In the genomic region with DNA sequence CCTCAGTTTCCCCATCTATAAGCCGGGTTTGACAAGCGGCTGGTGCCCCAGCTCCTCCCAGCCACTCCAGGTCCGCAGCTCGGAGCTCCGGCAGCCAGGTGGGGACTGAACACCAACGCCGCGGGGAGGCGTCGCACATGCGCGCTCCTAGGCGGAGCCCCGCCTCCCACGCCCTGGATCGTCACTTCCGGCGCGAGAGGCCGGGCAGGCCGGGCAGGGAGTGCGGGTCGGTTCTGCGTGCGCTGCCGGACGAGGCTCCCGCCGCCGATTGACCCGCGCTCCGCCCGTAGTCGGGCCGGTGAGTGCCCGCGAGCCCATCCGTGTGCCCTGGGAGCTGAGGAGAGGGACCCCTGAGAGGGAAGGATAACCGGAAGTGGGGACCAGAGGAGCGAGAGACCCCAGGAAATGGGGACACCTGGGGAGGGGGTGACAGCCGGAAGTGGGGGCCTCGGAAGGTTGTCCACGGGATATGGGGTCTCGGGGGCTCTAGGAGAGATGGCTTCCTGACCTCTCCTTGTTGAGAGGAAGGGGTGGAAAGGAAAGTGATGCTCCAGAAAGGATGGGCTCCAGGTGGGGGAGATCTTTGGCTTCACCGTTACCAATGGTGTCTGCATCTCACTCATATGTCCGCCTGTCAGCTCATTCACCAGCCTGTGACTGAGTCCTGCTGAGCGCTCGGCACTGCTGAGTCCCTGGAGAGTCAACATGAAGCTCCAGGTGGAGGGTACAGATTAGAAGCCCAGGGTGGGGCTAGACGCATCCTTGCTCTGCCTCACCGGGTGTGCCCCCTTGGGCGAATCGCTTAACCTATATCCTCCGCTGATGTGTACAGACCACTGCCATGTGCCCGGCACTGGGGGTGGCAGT, we compare ENCODE assay signal across 1 cellular context.
TF ChIP-seq lines count a peak whose summit lies in the region.

A gene with protein sequence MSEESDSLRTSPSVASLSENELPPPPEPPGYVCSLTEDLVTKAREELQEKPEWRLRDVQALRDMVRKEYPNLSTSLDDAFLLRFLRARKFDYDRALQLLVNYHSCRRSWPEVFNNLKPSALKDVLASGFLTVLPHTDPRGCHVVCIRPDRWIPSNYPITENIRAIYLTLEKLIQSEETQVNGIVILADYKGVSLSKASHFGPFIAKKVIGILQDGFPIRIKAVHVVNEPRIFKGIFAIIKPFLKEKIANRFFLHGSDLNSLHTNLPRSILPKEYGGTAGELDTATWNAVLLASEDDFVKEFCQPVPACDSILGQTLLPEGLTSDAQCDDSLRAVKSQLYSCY (plus strand): TSS at position 181 of the 867 bp plus-strand sequence. CDS start 4,126 bp downstream, outside the sequence.

TF ChIP-seq in HepG2, 621 proteins besides CTCF, POLR2A, EP300 and RAD21 (continued from another document and continues in another):
- no peak for TF ChIP-seq ZNF496 (CRISPR knock-in tag; IDR thresholded peaks at IDR 0.05; ENCODE audit: insufficient replicate concordance)
- peak; percentile 87 for TF ChIP-seq ISL2 (CRISPR knock-in tag; IDR thresholded peaks at IDR 0.05)
- TF ChIP-seq IKZF4 (CRISPR knock-in tag; IDR thresholded peaks at IDR 0.05; ENCODE audit: borderline replicate concordance, low read depth, not compliant biosample characterization), result peak; percentile 70
- no peak for TF ChIP-seq ZNF549 (CRISPR knock-in tag; IDR thresholded peaks at IDR 0.05)
- TF ChIP-seq GTF3A (CRISPR knock-in tag; conservative IDR thresholded peaks at IDR 0.05), result peak; percentile 95; the same call in 1 of the 2 replicates
- TF ChIP-seq, protein P1, sequence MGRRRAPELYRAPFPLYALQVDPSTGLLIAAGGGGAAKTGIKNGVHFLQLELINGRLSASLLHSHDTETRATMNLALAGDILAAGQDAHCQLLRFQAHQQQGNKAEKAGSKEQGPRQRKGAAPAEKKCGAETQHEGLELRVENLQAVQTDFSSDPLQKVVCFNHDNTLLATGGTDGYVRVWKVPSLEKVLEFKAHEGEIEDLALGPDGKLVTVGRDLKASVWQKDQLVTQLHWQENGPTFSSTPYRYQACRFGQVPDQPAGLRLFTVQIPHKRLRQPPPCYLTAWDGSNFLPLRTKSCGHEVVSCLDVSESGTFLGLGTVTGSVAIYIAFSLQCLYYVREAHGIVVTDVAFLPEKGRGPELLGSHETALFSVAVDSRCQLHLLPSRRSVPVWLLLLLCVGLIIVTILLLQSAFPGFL (CRISPR knock-in tag; IDR thresholded peaks at IDR 0.05), result no peak
- TF ChIP-seq FOXP4 (CRISPR knock-in tag; IDR thresholded peaks at IDR 0.05), result peak; percentile 45
- TF ChIP-seq MEIS1 (CRISPR knock-in tag; IDR thresholded peaks at IDR 0.05; ENCODE audit: borderline replicate concordance), result peak; percentile 99
- TF ChIP-seq SP1 (IDR thresholded peaks at IDR 0.05), result no peak
- TF ChIP-seq SP1 (CRISPR knock-in tag; IDR thresholded peaks at IDR 0.05), result peak; percentile 89
- peak; percentile 57; the same call in 1 of the 2 replicates for TF ChIP-seq NFYB (CRISPR knock-in tag; IDR thresholded peaks at IDR 0.05)
- peak; percentile 99 for TF ChIP-seq ZNF354B (CRISPR knock-in tag; IDR thresholded peaks at IDR 0.05)
- peak; percentile 76 for TF ChIP-seq LRRFIP1 (CRISPR knock-in tag; conservative IDR thresholded peaks at IDR 0.05)
- peak; percentile 96 for TF ChIP-seq SRSF1 (optimal IDR thresholded peaks at IDR 0.05; ENCODE audit: low read depth, low read length)
- TF ChIP-seq TBX2 (CRISPR knock-in tag; IDR thresholded peaks at IDR 0.05; ENCODE audit: borderline replicate concordance), result peak; percentile 96
- TF ChIP-seq RBAK (CRISPR knock-in tag; IDR thresholded peaks at IDR 0.05), result no peak; the same call in 1 of the 2 replicates
- peak; percentile 92 for TF ChIP-seq ARNTL (CRISPR knock-in tag; IDR thresholded peaks at IDR 0.05)
- peak; percentile 100 for TF ChIP-seq POLR2G (IDR thresholded peaks at IDR 0.05; ENCODE audit: low read depth, low read length)
- peak; percentile 99 for TF ChIP-seq ERF (CRISPR knock-in tag; IDR thresholded peaks at IDR 0.05)
- TF ChIP-seq, protein P2, sequence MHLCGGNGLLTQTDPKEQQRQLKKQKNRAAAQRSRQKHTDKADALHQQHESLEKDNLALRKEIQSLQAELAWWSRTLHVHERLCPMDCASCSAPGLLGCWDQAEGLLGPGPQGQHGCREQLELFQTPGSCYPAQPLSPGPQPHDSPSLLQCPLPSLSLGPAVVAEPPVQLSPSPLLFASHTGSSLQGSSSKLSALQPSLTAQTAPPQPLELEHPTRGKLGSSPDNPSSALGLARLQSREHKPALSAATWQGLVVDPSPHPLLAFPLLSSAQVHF (CRISPR knock-in tag; IDR thresholded peaks at IDR 0.05), result no peak; the same call in 1 of the 2 replicates
- TF ChIP-seq ZNF124 (CRISPR knock-in tag; IDR thresholded peaks at IDR 0.05), result peak; percentile 92; the same call in 1 of the 2 replicates
- TF ChIP-seq ZFX (CRISPR knock-in tag; IDR thresholded peaks at IDR 0.05; ENCODE audit: low read depth), result peak; percentile 99
- TF ChIP-seq FOXP1 (IDR thresholded peaks at IDR 0.05), result no peak
- TF ChIP-seq FOXP1 (CRISPR knock-in tag; IDR thresholded peaks at IDR 0.05), result no peak
- 0 out of 2 replicates have a peak, but pooled peaks have one; percentile 36 for TF ChIP-seq GTF2F1 (IDR thresholded peaks at IDR 0.05; ENCODE audit: low read length)
- TF ChIP-seq FOSL2 (CRISPR knock-in tag; IDR thresholded peaks at IDR 0.05), result peak; percentile 64
- peak; percentile 74 for TF ChIP-seq ZBTB40 (IDR thresholded peaks at IDR 0.05)
- peak; percentile 92 for TF ChIP-seq ZBTB40 (CRISPR knock-in tag; IDR thresholded peaks at IDR 0.05)
- TF ChIP-seq KMT2A (CRISPR knock-in tag; IDR thresholded peaks at IDR 0.05), result peak; percentile 94
- TF ChIP-seq ZNF598 (CRISPR knock-in tag; IDR thresholded peaks at IDR 0.05; ENCODE audit: borderline replicate concordance), result peak; percentile 100
- TF ChIP-seq CCDC6 (CRISPR knock-in tag; IDR thresholded peaks at IDR 0.05), result peak; percentile 84; the same call in 1 of the 2 replicates
- TF ChIP-seq ZNF230 (CRISPR knock-in tag; IDR thresholded peaks at IDR 0.05), result peak; percentile 99
- no peak for TF ChIP-seq ZFP36 (IDR thresholded peaks at IDR 0.05; ENCODE audit: borderline replicate concordance, low read depth, low read length, partially characterized antibody)
- TF ChIP-seq HOXA9 (CRISPR knock-in tag; IDR thresholded peaks at IDR 0.05; ENCODE audit: borderline replicate concordance), result peak; percentile 77; the same call in 1 of the 2 replicates
- TF ChIP-seq ZFP90 (CRISPR knock-in tag; IDR thresholded peaks at IDR 0.05; ENCODE audit: borderline replicate concordance), result peak; percentile 95
- TF ChIP-seq ZNF616 (CRISPR knock-in tag; IDR thresholded peaks at IDR 0.05; ENCODE audit: low read depth), result peak; percentile 98
- TF ChIP-seq ZNF274 (CRISPR knock-in tag; IDR thresholded peaks at IDR 0.05), result peak; percentile 99
- TF ChIP-seq GATAD1 (CRISPR knock-in tag; IDR thresholded peaks at IDR 0.05), result peak; percentile 93
- peak; percentile 81; the same call in 1 of the 2 replicates for TF ChIP-seq YEATS4 (CRISPR knock-in tag; IDR thresholded peaks at IDR 0.05; ENCODE audit: borderline replicate concordance)
- peak; percentile 88; the same call in 1 of the 2 replicates for TF ChIP-seq UBTF (CRISPR knock-in tag; IDR thresholded peaks at IDR 0.05)
- TF ChIP-seq TGIF2 (CRISPR knock-in tag; IDR thresholded peaks at IDR 0.05), result peak; percentile 86
- TF ChIP-seq NFKB2 (CRISPR knock-in tag; IDR thresholded peaks at IDR 0.05; ENCODE audit: borderline replicate concordance), result peak; percentile 94
